In the genomic region with DNA sequence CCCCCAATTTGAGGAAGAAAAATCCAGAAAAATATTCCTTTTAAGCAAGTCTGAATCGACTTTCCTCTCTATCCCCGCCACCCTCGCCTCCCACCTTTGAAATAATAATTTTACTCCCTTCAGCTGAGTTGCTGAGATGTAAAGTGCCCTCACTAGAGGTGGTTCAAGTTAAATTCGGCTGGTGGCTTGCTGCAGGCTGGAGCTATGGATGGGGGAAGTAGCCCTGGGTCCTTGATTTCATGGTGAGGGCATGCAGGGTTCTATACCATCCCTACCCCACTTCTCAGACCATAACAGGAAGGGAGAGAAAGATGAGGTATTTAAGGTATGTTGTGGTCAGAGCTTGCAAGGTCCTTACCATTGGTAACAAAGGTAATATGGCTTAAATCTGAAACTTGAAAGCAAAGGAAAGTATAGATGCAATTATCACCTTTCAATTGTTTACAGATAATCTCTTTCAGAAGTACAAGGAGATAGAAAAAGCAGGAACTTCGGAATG, we compare ENCODE assay signal across 8 cellular contexts.
DNase-seq lines count a peak whose midpoint lies in the region; ATAC-seq lines count a peak whose summit lies in the region.

No MANE protein-coding gene starts in this region.

- H3K27me3 Mint-ChIP-seq in CD4-positive, CD25-positive, alpha-beta regulatory T cell = no peaks in the 10 kb centered on the region

- H3K9me3 Mint-ChIP-seq in CD4-positive, CD25-positive, alpha-beta regulatory T cell = no peaks in the 10 kb centered on the region

- no peak overlapping the region for H2BK15ac ChIP-seq in mesendoderm (replicated peaks; ENCODE audit: low read depth)

- H4K8ac ChIP-seq in mesendoderm (ENCODE audit: low read depth, low read length) = no peak overlapping the region

- peaks cover 15% of the 10 kb centered on the region for H3K36me3 Mint-ChIP-seq in CD4-positive, CD25-positive, alpha-beta regulatory T cell

- peak overlapping the region; percentile 94 to 99 (median 95) for H3K27ac Mint-ChIP-seq in CD4-positive, CD25-positive, alpha-beta regulatory T cell

- peaks cover 64% of the 10 kb centered on the region for H3K4me1 ChIP-seq in CD4-positive, CD25-positive, alpha-beta regulatory T cell (ENCODE audit: control insufficient read depth, insufficient read depth, low read length, poor library complexity, severe bottlenecking)
- peaks cover 7% of the 10 kb centered on the region for H3K4me1 ChIP-seq in mesendoderm (ENCODE audit: control insufficient read depth, low read depth, low read length)

- no peaks in the 10 kb centered on the region for H3K79me1 ChIP-seq in mesendoderm (ENCODE audit: low read length)

- H3K36me3 ChIP-seq in CD4-positive, CD25-positive, alpha-beta regulatory T cell (ENCODE audit: control insufficient read depth, insufficient read depth, low read length) = no peaks in the 10 kb centered on the region
- H3K36me3 ChIP-seq in mesendoderm (ENCODE audit: control insufficient read depth, insufficient read depth, low read length) = no peaks in the 10 kb centered on the region

- H3K27me3 ChIP-seq in CD4-positive, CD25-positive, alpha-beta regulatory T cell (ENCODE audit: control insufficient read depth, insufficient read depth, low read length) = no peaks in the 10 kb centered on the region
- no peaks in the 10 kb centered on the region for H3K27me3 ChIP-seq in mesendoderm (ENCODE audit: insufficient read depth, low read length, poor library complexity)

- no peaks in the 10 kb centered on the region for H3K9me3 ChIP-seq in CD4-positive, CD25-positive, alpha-beta regulatory T cell (ENCODE audit: control insufficient read depth in 2 of 2, low read length in 2 of 2)

- H3K4ac ChIP-seq in mesendoderm (ENCODE audit: low read depth, low read length) = no peak overlapping the region

- no peak overlapping the region for H3K23ac ChIP-seq in mesendoderm (ENCODE audit: low read length)

- 48 to 56% (median 53%) methylated on average over 5 of the region's 5 CpGs for WGBS in adipose tissue, 3 donors
- WGBS in mesendoderm (ENCODE audit: extremely low coverage, insufficient coverage, low lambda C conversion rate) = no CpG with 5 or more reads among the region's 5 CpGs

- no peak overlapping the region for H4K5ac ChIP-seq in mesendoderm (ENCODE audit: low read length)

- DNase-seq in CD4-positive, CD25-positive, alpha-beta regulatory T cell = peak in 1 of 3 donors; percentile 21
- DNase-seq in mesendoderm = peak; percentile 89
- no peak for DNase-seq in AG08395 (ENCODE audit: low spot score)
- no peak for DNase-seq in HPDE6-E6E7 (ENCODE audit: extremely low spot score)
- no peak for DNase-seq in NK-92 treated with Interleukin-12 subunit alpha and Interleukin-12 subunit beta, amount 100 ng/mL, for 24 hours (lab: John Stamatoyannopoulos, UW)

- peak overlapping the region; percentile 79 for H3K27ac ChIP-seq in CD4-positive, CD25-positive, alpha-beta regulatory T cell (ENCODE audit: insufficient read depth, low read length, poor library complexity, severe bottlenecking)
- H3K27ac ChIP-seq in adipose tissue (ENCODE audit: low read depth, low read length) (peak overlapping the region; percentile 54), mesendoderm (ENCODE audit: low read depth, low read length) (peak overlapping the region; percentile 83)

- no peaks in the 10 kb centered on the region for H3K79me2 ChIP-seq in mesendoderm (ENCODE audit: control insufficient read depth, insufficient read depth, low read length)

- no peak overlapping the region for H3K9ac ChIP-seq in mesendoderm (ENCODE audit: low read length)

- H3K18ac ChIP-seq in mesendoderm (ENCODE audit: low read length) = peak overlapping the region; percentile 97

- H2BK120ac ChIP-seq in mesendoderm (ENCODE audit: low read depth, low read length) = no peak overlapping the region

- no peak overlapping the region for H2AK5ac ChIP-seq in mesendoderm (ENCODE audit: low read length)

- H3K4me1 Mint-ChIP-seq in CD4-positive, CD25-positive, alpha-beta regulatory T cell = peaks cover 24 to 60% (median 39%) of the 10 kb centered on the region in 4 donors

- no peak overlapping the region for H3K4me2 ChIP-seq in mesendoderm (ENCODE audit: low read length)

- ATAC-seq in CD4-positive, CD25-positive, alpha-beta regulatory T cell (ENCODE audit: low read depth in 2 of 2) = no peak
- ATAC-seq in HG03378 (IDR thresholded peaks at IDR 0.05; ENCODE audit: unreplicated experiment) (peak; percentile 42), HG02981 (IDR thresholded peaks at IDR 0.05; ENCODE audit: unreplicated experiment) (no peak)

- no peak overlapping the region for H2BK5ac ChIP-seq in mesendoderm (ENCODE audit: low read length)

- H3K4me3 Mint-ChIP-seq in CD4-positive, CD25-positive, alpha-beta regulatory T cell = peak overlapping the region; percentile 89 to 98 (median 96)

- peak overlapping the region; percentile 93 for H3K4me3 ChIP-seq in CD4-positive, CD25-positive, alpha-beta regulatory T cell (ENCODE audit: low read depth, low read length)
- no peak overlapping the region for H3K4me3 ChIP-seq in mesendoderm (ENCODE audit: low read length)

- H3K56ac ChIP-seq in mesendoderm (ENCODE audit: low read length) = no peak overlapping the region
